In genomic region chr6:167318354-167318753, GRCh38 we compare ENCODE assay signal across 8 cellular contexts. TPM values are rescaled to one million over a fixed set of nuclear protein-coding genes. Genes with fewer than 3 reads are reported as not detected.
"Had no signal": no experiment of that assay in that cellular context is flagged by ENCODE, and none has a peak within 500 bp of the region (broad histone marks: within the 10 kb centered on the region; RNA-seq: fewer than 3 reads in every experiment).

No MANE protein-coding gene starts in this region.

RNA-seq across cellular contexts. Expression of gene TTLL2, which starts 6.5 kb away (rescaled TPM):
- total RNA-seq: LHCN-M2, MCF 10A, NCI-H460, OCI-LY7, PC-9, Right ventricle myocardium superior, SJSA1 had no signal
- polyA plus RNA-seq: SK-N-SH had no signal

RNA-seq across cellular contexts. Expression of gene UNC93A, which starts 27.2 kb away (rescaled TPM):
- total RNA-seq: LHCN-M2, MCF 10A, NCI-H460, OCI-LY7, PC-9, Right ventricle myocardium superior, SJSA1 had no signal
- polyA plus RNA-seq: SK-N-SH had no signal
